Comparison of ENCODE assay signal across 12 cellular contexts in genomic region chr11:47183969-47184368, GRCh38. TPM values are rescaled to one million over a fixed set of nuclear protein-coding genes. Genes with fewer than 3 reads are reported as not detected.
DNase-seq lines count a peak whose midpoint lies in the region; ATAC-seq, FAIRE-seq and TF ChIP-seq lines count a peak whose summit lies in the region.
"Had no signal": no experiment of that assay in that cellular context is flagged by ENCODE, and none has a peak within 500 bp of the region (broad histone marks: within the 10 kb centered on the region; RNA-seq: fewer than 3 reads in every experiment).

No MANE protein-coding gene starts in this region.

- peaks cover 33% of the 10 kb centered on the region for H3K79me2 ChIP-seq in HCT116 (ENCODE audit: insufficient read depth, low read length)
- H3K79me2 ChIP-seq in astrocyte (ENCODE audit: insufficient read depth, low read length), result peaks cover 37% of the 10 kb centered on the region
- H3K79me2 ChIP-seq in HepG2 (ENCODE audit: insufficient read depth, low read length), result peaks cover 25% of the 10 kb centered on the region

- H3K27me3 ChIP-seq in HCT116 (ENCODE audit: insufficient read depth, low read length) (no peaks in the 10 kb centered on the region), astrocyte (ENCODE audit: insufficient read depth, low read length) (no peaks in the 10 kb centered on the region), HepG2 (ENCODE audit: control insufficient read depth in 1 of 2, insufficient read depth in 2 of 2, low read length in 2 of 2) (no peaks in the 10 kb centered on the region), skeletal muscle tissue (ENCODE audit: control insufficient read depth in 3 of 3, insufficient read depth in 3 of 3, low read length in 3 of 3) (no peaks in the 10 kb centered on the region)
- H3K27me3 ChIP-seq: BE2C had no signal

- peak overlapping the region; percentile 96; the same call in 1 of the 2 replicates for H3K27ac ChIP-seq in HCT116 (ENCODE audit: low read depth, low read length)
- no peak overlapping the region for H3K27ac ChIP-seq in astrocyte (ENCODE audit: low read depth, low read length)
- peak overlapping the region; percentile 98 for H3K27ac ChIP-seq in HepG2 (ENCODE audit: extremely low read length, insufficient read depth, low read length)
- peak overlapping the region; percentile 99 for H3K27ac ChIP-seq in skeletal muscle tissue (ENCODE audit: low read depth, low read length)

- no peak overlapping the region for H3K4me3 ChIP-seq in HCT116 (replicated peaks in 1 of 2; ENCODE audit: low read depth in 1 of 2, low read length in 2 of 2)
- H3K4me3 ChIP-seq in astrocyte (ENCODE audit: insufficient read depth, low read depth, low read length), result no peak overlapping the region
- H3K4me3 ChIP-seq in HepG2 (replicated peaks in 1 of 3; ENCODE audit: insufficient read depth in 1 of 3, low read depth in 2 of 3, low read length in 3 of 3), result peak overlapping the region; percentile 70 to 86 (median 77)
- H3K4me3 ChIP-seq in skeletal muscle tissue (ENCODE audit: low read length in 3 of 3), result peak overlapping the region; percentile 81 to 94 (median 82)

- no peaks in the 10 kb centered on the region for H3K9me3 Mint-ChIP-seq in astrocyte (ENCODE audit: unreplicated experiment)

- POLR2A ChIA-PET in HCT116 (lab: Charles Lee), result no interaction called here
- POLR2A ChIA-PET in HepG2 (lab: Yijun Ruan, JAX), result interaction anchor here (0.7 to 9.2 kb wide), 16 partner anchors 8 to 87 kb away, joined by 3 to 247 read pairs (median 6); partner anchors contain the start of genes ACP2, DDB2, MADD and NR1H3

- H3K36me3 Mint-ChIP-seq in astrocyte (ENCODE audit: low read depth, unreplicated experiment), result peaks cover 10% of the 10 kb centered on the region

- RAD21 ChIA-PET in HCT116 (lab: Charles Lee; ENCODE audit: low non-redundant PET in 1 of 2, low total read pairs in 2 of 2, uncharacterized antibody in 2 of 2, unreplicated experiment in 2 of 2), result no interaction called here

- no peak for TF ChIP-seq CTCF in HCT116 (IDR thresholded peaks at IDR 0.05 in 2 of 3, conservative IDR thresholded peaks at IDR 0.05 in 1 of 3; ENCODE audit: borderline replicate concordance in 1 of 3, insufficient read depth in 1 of 3, low read depth in 2 of 3, low read length in 2 of 3)
- TF ChIP-seq CTCF in astrocyte (IDR thresholded peaks at IDR 0.05; ENCODE audit: insufficient read depth, low read depth, low read length), result no peak
- TF ChIP-seq CTCF in HepG2 (CRISPR knock-in tag; IDR thresholded peaks at IDR 0.05), result no peak

- TF ChIP-seq EP300 in HepG2 (IDR thresholded peaks at IDR 0.05; ENCODE audit: low read depth in 2 of 2, low read length in 2 of 2) (no peak), HepG2 (CRISPR knock-in tag; IDR thresholded peaks at IDR 0.05; ENCODE audit: borderline replicate concordance) (no peak)

- peaks cover 18 to 33% of the 10 kb centered on the region in 2 experiments for H3K4me1 ChIP-seq in HCT116 (ENCODE audit: control insufficient read depth in 1 of 2, insufficient read depth in 2 of 2, low read length in 2 of 2)
- H3K4me1 ChIP-seq in astrocyte (ENCODE audit: insufficient read depth, low read length), result peaks cover 27% of the 10 kb centered on the region
- H3K4me1 ChIP-seq in HepG2 (ENCODE audit: insufficient read depth, low read length), result peaks cover 51% of the 10 kb centered on the region
- peaks cover 68 to 81% (median 68%) of the 10 kb centered on the region in 3 donors for H3K4me1 ChIP-seq in skeletal muscle tissue (ENCODE audit: control insufficient read depth in 3 of 3, insufficient read depth in 3 of 3, low read length in 3 of 3)
- H3K4me1 ChIP-seq: BE2C had no signal

- H3K36me3 ChIP-seq in HCT116 (ENCODE audit: control insufficient read depth in 1 of 2, insufficient read depth in 2 of 2, low read length in 2 of 2) (no peaks in the 10 kb centered on the region; a peak in 1 of 4 replicates), astrocyte (ENCODE audit: insufficient read depth, low read length) (peaks cover 8% of the 10 kb centered on the region), HepG2 (replicated peaks in 1 of 2; ENCODE audit: control insufficient read depth in 1 of 2, insufficient read depth in 2 of 2, low read length in 2 of 2) (peaks cover 15 to 25% of the 10 kb centered on the region in 2 experiments), skeletal muscle tissue (ENCODE audit: control insufficient read depth in 3 of 3, insufficient read depth in 3 of 3, low read length in 3 of 3) (peaks cover 25 to 39% (median 25%) of the 10 kb centered on the region in 3 donors)
- H3K36me3 ChIP-seq: BE2C had no signal

- peaks cover 10% of the 10 kb centered on the region for H3K4me1 Mint-ChIP-seq in astrocyte (ENCODE audit: low read depth, unreplicated experiment)

- in situ Hi-C loops in HepG2 (cut with HindIII; ENCODE audit: extremely low pct_ligation_motif_present, low pct_unique_long_range_greater_than_20kb), result no loop called here

- no peaks in the 10 kb centered on the region for H3K27me3 Mint-ChIP-seq in astrocyte (ENCODE audit: low read depth, unreplicated experiment)

- H3K4me2 ChIP-seq in HCT116 (ENCODE audit: low read length) (no peak overlapping the region), astrocyte (ENCODE audit: low read length) (peak overlapping the region; percentile 93), HepG2 (ENCODE audit: low read depth, low read length) (peak overlapping the region; percentile 86)

- no peaks in the 10 kb centered on the region for H3K9me3 ChIP-seq in HCT116 (ENCODE audit: control insufficient read depth in 1 of 2, insufficient read depth in 1 of 2, low read depth in 1 of 2, low read length in 2 of 2)
- H3K9me3 ChIP-seq in astrocyte (ENCODE audit: insufficient read depth, low read depth, low read length), result no peaks in the 10 kb centered on the region
- H3K9me3 ChIP-seq in HepG2 (ENCODE audit: low read length), result no peaks in the 10 kb centered on the region
- no peaks in the 10 kb centered on the region for H3K9me3 ChIP-seq in skeletal muscle tissue (ENCODE audit: control insufficient read depth in 3 of 3, low read length in 3 of 3)
- H3K9me3 ChIP-seq: BE2C had no signal

- no peak for TF ChIP-seq POLR2A in HCT116 (IDR thresholded peaks at IDR 0.05; ENCODE audit: borderline replicate concordance, extremely low read depth, insufficient read depth, insufficient read length)
- TF ChIP-seq POLR2A in HepG2 (IDR thresholded peaks at IDR 0.05; ENCODE audit: insufficient read depth in 1 of 2, low read depth in 2 of 2, low read length in 2 of 2), result no peak

- TF ChIP-seq RAD21 in HCT116 (IDR thresholded peaks at IDR 0.05; ENCODE audit: low read depth), result no peak
- TF ChIP-seq RAD21 in HepG2 (CRISPR knock-in tag; IDR thresholded peaks at IDR 0.05), result no peak

- no peak for DNase-seq in HCT116 (ENCODE audit: low read depth, low spot score)
- no peak for DNase-seq in astrocyte (ENCODE audit: low read depth)
- no peak for DNase-seq in HepG2 (ENCODE audit: low spot score)
- DNase-seq in DMS153 treated with DMSO at 0.1 percent for 48 hours (lab: John Stamatoyannopoulos, UW; ENCODE audit: unreplicated experiment), result no peak
- DNase-seq in effector CD8-positive, alpha-beta T cell (lab: John Stamatoyannopoulos, UW), result no peak
- DNase-seq: BE2C; NCI-H524; stimulated activated CD4-positive, alpha-beta T cell treated with anti-CD3 and anti-CD28 coated beads, Interleukin-2, amount 100 ng/mL, for 24 hours; T-helper 17 cell had no signal

- no peaks in the 10 kb centered on the region for H4K20me1 ChIP-seq in HCT116 (ENCODE audit: insufficient read depth)
- peaks cover 15% of the 10 kb centered on the region for H4K20me1 ChIP-seq in astrocyte (ENCODE audit: insufficient read depth, low read length)
- H4K20me1 ChIP-seq in HepG2 (ENCODE audit: insufficient read depth, low read length), result no peaks in the 10 kb centered on the region

- FAIRE-seq in astrocyte (lab: Jason Lieb, UNC) (no peak), HepG2 (lab: Jason Lieb, UNC) (no peak)

- H3K9ac ChIP-seq in HCT116 (ENCODE audit: low read length) (no peak overlapping the region), astrocyte (ENCODE audit: low read length) (peak overlapping the region; percentile 80), HepG2 (ENCODE audit: insufficient read depth, low read depth, low read length) (peak overlapping the region; percentile 94), skeletal muscle tissue (ENCODE audit: low read depth in 1 of 3, low read length in 3 of 3) (peak overlapping the region; percentile 81 to 100 (median 97))

- H3K27ac Mint-ChIP-seq in astrocyte (ENCODE audit: unreplicated experiment), result no peak overlapping the region
- H3K27ac Mint-ChIP-seq: T-helper 17 cell had no signal

- no peaks in the 10 kb centered on the region for H3K9me2 ChIP-seq in HCT116 (ENCODE audit: insufficient read depth)

- CTCF ChIA-PET in HCT116 (lab: Charles Lee), result no interaction called here
- CTCF ChIA-PET in HepG2 (lab: Yijun Ruan, JAX; ENCODE audit: low intra/inter-chr PET ratio, low total read pairs), result no interaction called here

- ATAC-seq in HCT116 (no peak), HepG2 (no peak), GM19324 (IDR thresholded peaks at IDR 0.05; ENCODE audit: low FRiP score, unreplicated experiment) (no peak), GM21390 (IDR thresholded peaks at IDR 0.05; ENCODE audit: unreplicated experiment) (no peak)
- ATAC-seq: T-helper 17 cell had no signal

- intact Hi-C loops in HCT116 (cut with micrococcal nuclease), result no loop called here
- intact Hi-C loops in HepG2 (cut with micrococcal nuclease; ENCODE audit: unreplicated experiment), result loop anchor here (2.0 kb wide), 1 partner anchor 71 kb away; no protein-coding TSS in a partner anchor

- BruUV-seq in HCT116 (replicated peaks; lab: Mats Ljungman, UMichigan), result no TSS peak
- no TSS peak for BruUV-seq in HepG2 (replicated peaks; lab: Mats Ljungman, UMichigan)

- 40% methylated on average over 6 of the region's 7 CpGs for WGBS in HepG2 (ENCODE audit: low lambda C conversion rate)

- peak overlapping the region; percentile 20 for H3K4me3 Mint-ChIP-seq in astrocyte (ENCODE audit: unreplicated experiment)

- no peak overlapping the region for H2AFZ ChIP-seq in HCT116 (ENCODE audit: low read depth, low read length, poor library complexity, severe bottlenecking)
- H2AFZ ChIP-seq in astrocyte (ENCODE audit: low read depth, low read length), result no peak overlapping the region
- no peak overlapping the region for H2AFZ ChIP-seq in HepG2 (ENCODE audit: low read length)

RNA-seq across cellular contexts. Expression of gene PACSIN3, which starts 2.3 kb away (rescaled TPM):
- total RNA-seq in HCT116 (2021; ENCODE audit: unreplicated experiment) (63.1 TPM), astrocyte (34.3 and 35.6 TPM in 2 replicates), HepG2 (2016; rRNA removed; fragmentation: Illumina TruSeq; extraction: Trizol) (86.4 and 93.3 TPM in 2 replicates), skeletal muscle tissue (127 TPM)
- polyA plus RNA-seq in HCT116 (2012), result 42.3 and 43.9 TPM in 2 replicates
- 23.5 and 25.6 TPM in 2 replicates for total RNA-seq in HepG2 (2016; cell fraction: cytosol; rRNA removed; fragmentation: Illumina TruSeq; extraction: Trizol; ENCODE audit: low read depth)
- 85.9 and 101 TPM in 2 replicates for total RNA-seq in HepG2 (2016; cell fraction: insoluble cytoplasmic fraction; rRNA removed; fragmentation: Illumina TruSeq; extraction: Trizol)
- total RNA-seq in HepG2 (2016; cell fraction: membrane; rRNA removed; fragmentation: Illumina TruSeq; extraction: Trizol), result 44.9 and 52.0 TPM in 2 replicates
- total RNA-seq in HepG2 (2016; cell fraction: nucleus; rRNA removed; fragmentation: Illumina TruSeq; extraction: Trizol), result 48.3 and 58.6 TPM in 2 replicates
- 47.9 and 56.8 TPM in 2 replicates for polyA plus RNA-seq in HepG2 (2011; rRNA removed)
- polyA plus RNA-seq in HepG2 (2011; cell fraction: cytosol; rRNA removed), result 46.8 and 58.3 TPM in 2 replicates
- polyA plus RNA-seq in HepG2 (2011; cell fraction: nucleus; rRNA removed), result 69.7 and 70.5 TPM in 2 replicates
- polyA plus RNA-seq in HepG2 (2012), result 37.6 and 45.0 TPM in 2 replicates
- 19.9 and 22.2 TPM in 2 replicates for polyA plus RNA-seq in HepG2 (2016; cell fraction: cytosol; fragmentation: Illumina TruSeq; extraction: Trizol; ENCODE audit: low read depth)
- polyA plus RNA-seq in HepG2 (2016; cell fraction: insoluble cytoplasmic fraction; fragmentation: Illumina TruSeq; extraction: Trizol; ENCODE audit: low read depth), result 75.8 and 91.5 TPM in 2 replicates
- 36.6 and 40.8 TPM in 2 replicates for polyA plus RNA-seq in HepG2 (2016; cell fraction: membrane; fragmentation: Illumina TruSeq; extraction: Trizol; ENCODE audit: low read depth)
- 92.3 and 96.2 TPM in 2 replicates for polyA plus RNA-seq in HepG2 (2016; cell fraction: nucleus; fragmentation: Illumina TruSeq; extraction: Trizol; ENCODE audit: insufficient read depth, low read depth)
- 46.1 and 86.9 TPM in 2 replicates for polyA minus RNA-seq in HepG2 (2011; rRNA and poly(A)+ RNA removed; ENCODE audit: low replicate concordance)
- polyA minus RNA-seq in HepG2 (2011; cell fraction: cytosol; rRNA and poly(A)+ RNA removed), result 31.6 and 35.2 TPM in 2 replicates
- polyA minus RNA-seq in HepG2 (2011; cell fraction: nucleus; rRNA and poly(A)+ RNA removed), result 26.5 and 27.4 TPM in 2 replicates

RNA-seq across cellular contexts. Expression of gene ARFGAP2, which starts 7.3 kb away (rescaled TPM):
- 73.5 TPM for total RNA-seq in HCT116 (2021; ENCODE audit: unreplicated experiment)
- 49.0 and 50.0 TPM in 2 replicates for polyA plus RNA-seq in HCT116 (2012)
- 46.3 and 51.0 TPM in 2 replicates for total RNA-seq in astrocyte
- total RNA-seq in HepG2 (2016; rRNA removed; fragmentation: Illumina TruSeq; extraction: Trizol), result 67.9 and 75.3 TPM in 2 replicates
- 26.0 and 28.5 TPM in 2 replicates for total RNA-seq in HepG2 (2016; cell fraction: cytosol; rRNA removed; fragmentation: Illumina TruSeq; extraction: Trizol; ENCODE audit: low read depth)
- total RNA-seq in HepG2 (2016; cell fraction: insoluble cytoplasmic fraction; rRNA removed; fragmentation: Illumina TruSeq; extraction: Trizol), result 60.7 and 78.7 TPM in 2 replicates
- total RNA-seq in HepG2 (2016; cell fraction: membrane; rRNA removed; fragmentation: Illumina TruSeq; extraction: Trizol), result 25.6 and 29.2 TPM in 2 replicates
- 63.0 and 73.9 TPM in 2 replicates for total RNA-seq in HepG2 (2016; cell fraction: nucleus; rRNA removed; fragmentation: Illumina TruSeq; extraction: Trizol)
- polyA plus RNA-seq in HepG2 (2011; rRNA removed), result 32.3 and 40.5 TPM in 2 replicates
- 49.9 and 52.5 TPM in 2 replicates for polyA plus RNA-seq in HepG2 (2011; cell fraction: cytosol; rRNA removed)
- 135 and 137 TPM in 2 replicates for polyA plus RNA-seq in HepG2 (2011; cell fraction: nucleus; rRNA removed)
- 36.2 and 56.4 TPM in 2 replicates for polyA plus RNA-seq in HepG2 (2012)
- 5.1 and 6.2 TPM in 2 replicates for polyA plus RNA-seq in HepG2 (2016; cell fraction: cytosol; fragmentation: Illumina TruSeq; extraction: Trizol; ENCODE audit: low read depth)
- 34.1 and 42.3 TPM in 2 replicates for polyA plus RNA-seq in HepG2 (2016; cell fraction: insoluble cytoplasmic fraction; fragmentation: Illumina TruSeq; extraction: Trizol; ENCODE audit: low read depth)
- 10.4 and 11.9 TPM in 2 replicates for polyA plus RNA-seq in HepG2 (2016; cell fraction: membrane; fragmentation: Illumina TruSeq; extraction: Trizol; ENCODE audit: low read depth)
- polyA plus RNA-seq in HepG2 (2016; cell fraction: nucleus; fragmentation: Illumina TruSeq; extraction: Trizol; ENCODE audit: insufficient read depth, low read depth), result 93.3 and 105 TPM in 2 replicates
- 128 and 215 TPM in 2 replicates for polyA minus RNA-seq in HepG2 (2011; rRNA and poly(A)+ RNA removed; ENCODE audit: low replicate concordance)
- polyA minus RNA-seq in HepG2 (2011; cell fraction: cytosol; rRNA and poly(A)+ RNA removed), result 18.9 and 27.2 TPM in 2 replicates
- polyA minus RNA-seq in HepG2 (2011; cell fraction: nucleus; rRNA and poly(A)+ RNA removed), result 108 and 119 TPM in 2 replicates
- 105 TPM for total RNA-seq in skeletal muscle tissue

RNA-seq across cellular contexts. Expression of gene DDB2, which starts 30.8 kb away (rescaled TPM):
- total RNA-seq in HCT116 (2021; ENCODE audit: unreplicated experiment) (64.0 TPM), astrocyte (40.0 and 47.0 TPM in 2 replicates), HepG2 (2016; rRNA removed; fragmentation: Illumina TruSeq; extraction: Trizol) (83.4 and 88.1 TPM in 2 replicates), skeletal muscle tissue (7.8 TPM)
- 83.8 and 91.5 TPM in 2 replicates for polyA plus RNA-seq in HCT116 (2012)
- total RNA-seq in HepG2 (2016; cell fraction: cytosol; rRNA removed; fragmentation: Illumina TruSeq; extraction: Trizol; ENCODE audit: low read depth), result 42.2 and 43.5 TPM in 2 replicates
- total RNA-seq in HepG2 (2016; cell fraction: insoluble cytoplasmic fraction; rRNA removed; fragmentation: Illumina TruSeq; extraction: Trizol), result 83.5 and 97.1 TPM in 2 replicates
- 57.3 and 60.8 TPM in 2 replicates for total RNA-seq in HepG2 (2016; cell fraction: membrane; rRNA removed; fragmentation: Illumina TruSeq; extraction: Trizol)
- 58.4 and 60.1 TPM in 2 replicates for total RNA-seq in HepG2 (2016; cell fraction: nucleus; rRNA removed; fragmentation: Illumina TruSeq; extraction: Trizol)
- polyA plus RNA-seq in HepG2 (2011; rRNA removed), result 66.8 and 71.4 TPM in 2 replicates
- 52.8 and 58.0 TPM in 2 replicates for polyA plus RNA-seq in HepG2 (2011; cell fraction: cytosol; rRNA removed)
- polyA plus RNA-seq in HepG2 (2011; cell fraction: nucleus; rRNA removed), result 181 and 193 TPM in 2 replicates
- polyA plus RNA-seq in HepG2 (2012), result 46.8 and 59.0 TPM in 2 replicates
- 33.5 and 35.4 TPM in 2 replicates for polyA plus RNA-seq in HepG2 (2016; cell fraction: cytosol; fragmentation: Illumina TruSeq; extraction: Trizol; ENCODE audit: low read depth)
- 91.3 and 93.6 TPM in 2 replicates for polyA plus RNA-seq in HepG2 (2016; cell fraction: insoluble cytoplasmic fraction; fragmentation: Illumina TruSeq; extraction: Trizol; ENCODE audit: low read depth)
- 43.2 and 43.8 TPM in 2 replicates for polyA plus RNA-seq in HepG2 (2016; cell fraction: membrane; fragmentation: Illumina TruSeq; extraction: Trizol; ENCODE audit: low read depth)
- polyA plus RNA-seq in HepG2 (2016; cell fraction: nucleus; fragmentation: Illumina TruSeq; extraction: Trizol; ENCODE audit: insufficient read depth, low read depth), result 125 and 136 TPM in 2 replicates
- 62.5 and 94.9 TPM in 2 replicates for polyA minus RNA-seq in HepG2 (2011; rRNA and poly(A)+ RNA removed; ENCODE audit: low replicate concordance)
- polyA minus RNA-seq in HepG2 (2011; cell fraction: cytosol; rRNA and poly(A)+ RNA removed), result 19.2 and 26.2 TPM in 2 replicates
- polyA minus RNA-seq in HepG2 (2011; cell fraction: nucleus; rRNA and poly(A)+ RNA removed), result 62.4 and 65.9 TPM in 2 replicates

Comparison
In these comparisons a context has a peak if more than half of its experiments do, and no peak if none do; other contexts are left out.
1. H3K4me3 ChIP-seq: peak in HepG2 (3 of 3) and skeletal muscle tissue (3 of 3); none in HCT116 (0 of 2) and astrocyte (single experiment).
2. Of the 20 proteins assayed by ChIP-seq in both HepG2 and HCT116: peak only in HepG2: SRF; only in HCT116: none; in both: none; in neither: 19.